ENCODE assay signal across 17 cellular contexts in genomic region chr15:40192942-40193341, GRCh38. TPM values are rescaled to one million over a fixed set of nuclear protein-coding genes. Genes with fewer than 3 reads are reported as not detected.
A peak's percentile ranks its signal among the peaks of the same experiment; 100 is the strongest.
DNase-seq lines count a peak whose midpoint lies in the region; ATAC-seq, FAIRE-seq and TF ChIP-seq lines count a peak whose summit lies in the region.
"Had no signal": no experiment of that assay in that cellular context is flagged by ENCODE, and none has a peak within 500 bp of the region (broad histone marks: within the 10 kb centered on the region; RNA-seq: fewer than 3 reads in every experiment).

No MANE protein-coding gene starts in this region.

- intact Hi-C loops in cardiac septum (cut with DNase I), result no loop called here

- H3K27me3 Mint-ChIP-seq in activated naive CD8-positive, alpha-beta T cell treated with anti-CD3 and anti-CD28 coated beads, Interleukin-2, amount 50 U/mL, for 24 hours, result no peaks in the 10 kb centered on the region
- H3K27me3 Mint-ChIP-seq: CD4-positive, alpha-beta T cell had no signal

- CTCF ChIA-PET in AG04449 (lab: Yijun Ruan, JAX), result no interaction called here

- POLR2A ChIA-PET in AG04449 (lab: Yijun Ruan, JAX), result interaction anchor here (0.7 kb wide), 1 partner anchor 10 kb away, joined by 3 read pairs; no protein-coding TSS in a partner anchor

- no peak for ATAC-seq in HG03432 (IDR thresholded peaks at IDR 0.05; ENCODE audit: unreplicated experiment)
- ATAC-seq in activated naive CD8-positive, alpha-beta T cell treated with anti-CD3 and anti-CD28 coated beads, Interleukin-2, amount 50 U/mL, for 24 hours, result no peak
- ATAC-seq: left lobe of liver had no signal

- peaks cover 14% of the 10 kb centered on the region for H3K4me1 Mint-ChIP-seq in activated naive CD8-positive, alpha-beta T cell treated with anti-CD3 and anti-CD28 coated beads, Interleukin-2, amount 50 U/mL, for 24 hours

- TF ChIP-seq POLR2A in H54 (IDR thresholded peaks at IDR 0.05; ENCODE audit: low read depth, low read length) (no peak), GM12892 (IDR thresholded peaks at IDR 0.05; ENCODE audit: low read depth, low read length) (no peak)

- H3K4me3 ChIP-seq in AG04449 (ENCODE audit: low read depth, low read length) (no peak overlapping the region), fibroblast of pulmonary artery (replicated peaks; ENCODE audit: low read depth, low read length) (no peak overlapping the region)
- H3K4me3 ChIP-seq: vagina had no signal

- DNase-seq in AG04449 (ENCODE audit: low read depth, low spot score) (peak; percentile 9), H54 (ENCODE audit: insufficient read length, low spot score) (no peak), astrocyte of the hippocampus (ENCODE audit: low read depth, low spot score) (peak; percentile 62), fibroblast of pulmonary artery (ENCODE audit: low read depth) (peak; percentile 55), GM12892 (ENCODE audit: insufficient read length) (no peak), cardiac septum (ENCODE audit: low spot score) (no peak)
- no peak for DNase-seq in activated naive CD8-positive, alpha-beta T cell treated with anti-CD3 and anti-CD28 coated beads, Interleukin-2, amount 50 U/mL, for 24 hours
- DNase-seq: activated effector memory CD4-positive, alpha-beta T cell treated with anti-CD3 and anti-CD28 coated beads, Interleukin-2, amount 50 U/mL, for 16 hours; CD4-positive, alpha-beta T cell; DMS53; Karpas-422; NCI-H524 treated with DMSO at 0.1 percent for 48 hours; SHP77 had no signal

- H3K4me3 Mint-ChIP-seq in activated naive CD8-positive, alpha-beta T cell treated with anti-CD3 and anti-CD28 coated beads, Interleukin-2, amount 50 U/mL, for 24 hours, result no peak overlapping the region
- H3K4me3 Mint-ChIP-seq: CD4-positive, alpha-beta T cell had no signal

- peak; percentile 91 for FAIRE-seq in H54 (lab: Jason Lieb, UNC)
- no peak for FAIRE-seq in GM12892 (lab: Jason Lieb, UNC)

- no peak for TF ChIP-seq CTCF in AG04449 (IDR thresholded peaks at IDR 0.05; ENCODE audit: insufficient read depth, low read length, missing control alignments)
- no peak for TF ChIP-seq CTCF in fibroblast of pulmonary artery (IDR thresholded peaks at IDR 0.05; ENCODE audit: low read length, missing control alignments)

- H3K36me3 Mint-ChIP-seq in activated naive CD8-positive, alpha-beta T cell treated with anti-CD3 and anti-CD28 coated beads, Interleukin-2, amount 50 U/mL, for 24 hours (ENCODE audit: low read depth), result peaks cover 75% of the 10 kb centered on the region

- no peak overlapping the region for H3K27ac Mint-ChIP-seq in activated naive CD8-positive, alpha-beta T cell treated with anti-CD3 and anti-CD28 coated beads, Interleukin-2, amount 50 U/mL, for 24 hours
- H3K27ac Mint-ChIP-seq: CD4-positive, alpha-beta T cell had no signal

- no peaks in the 10 kb centered on the region for H3K9me3 Mint-ChIP-seq in activated naive CD8-positive, alpha-beta T cell treated with anti-CD3 and anti-CD28 coated beads, Interleukin-2, amount 50 U/mL, for 24 hours
- H3K9me3 Mint-ChIP-seq: CD4-positive, alpha-beta T cell had no signal

RNA-seq across cellular contexts. Expression of gene BUB1B, which starts 32.1 kb away (rescaled TPM):
- 49.2 TPM for polyA plus RNA-seq in GM12892 (2012; ENCODE audit: missing spikeins)
- total RNA-seq in cardiac septum, result 0.43 TPM

RNA-seq across cellular contexts. Expression of gene PAK6, which starts 45.9 kb away (rescaled TPM):
- polyA plus RNA-seq in GM12892 (2012; ENCODE audit: missing spikeins), result 1.4 TPM
- total RNA-seq in cardiac septum, result 2.6 TPM
- total RNA-seq: left lobe of liver, pulmonary artery endothelial cell had no signal

Comparison
In these comparisons a context has a peak if more than half of its experiments do, and no peak if none do; other contexts are left out.
1. DNase-seq: peak in AG04449 (single experiment), astrocyte of the hippocampus (single experiment) and fibroblast of pulmonary artery (single experiment); none in H54 (single experiment), GM12892 (single experiment), cardiac septum (single experiment) and activated naive CD8-positive, alpha-beta T cell treated with anti-CD3 and anti-CD28 coated beads, Interleukin-2, amount 50 U/mL, for 24 hours (single experiment).